In genomic region chr7:33091111-33091531, GRCh38 we compare ENCODE assay signal across 1 cellular context.
TF ChIP-seq lines count a peak whose summit lies in the region.

No MANE protein-coding gene starts in this region.

TF ChIP-seq in SK-N-SH treated with all-trans-retinoic acid at 6 μM for 48 hours, 23 proteins besides CTCF, POLR2A, EP300 and RAD21 (continued from another document):
- TF ChIP-seq PATZ1 (CRISPR knock-in tag; IDR thresholded peaks at IDR 0.05; ENCODE audit: borderline replicate concordance) (no peak), ZNF70 (CRISPR knock-in tag; IDR thresholded peaks at IDR 0.05) (no peak), SNAI2 (CRISPR knock-in tag; IDR thresholded peaks at IDR 0.05) (no peak), ZC3H10 (CRISPR knock-in tag; IDR thresholded peaks at IDR 0.05) (no peak), CREB5 (CRISPR knock-in tag; IDR thresholded peaks at IDR 0.05; ENCODE audit: low read depth) (no peak), BACH2 (CRISPR knock-in tag; IDR thresholded peaks at IDR 0.05; ENCODE audit: borderline replicate concordance) (no peak), PPARA (CRISPR knock-in tag; IDR thresholded peaks at IDR 0.05; ENCODE audit: borderline replicate concordance) (no peak), RARB (CRISPR knock-in tag; IDR thresholded peaks at IDR 0.05) (no peak), ZFP30 (CRISPR knock-in tag; IDR thresholded peaks at IDR 0.05) (no peak), CSDC2 (CRISPR knock-in tag; IDR thresholded peaks at IDR 0.05) (no peak), POU6F1 (CRISPR knock-in tag; IDR thresholded peaks at IDR 0.05; ENCODE audit: borderline replicate concordance, low read depth) (no peak), TOX (CRISPR knock-in tag; IDR thresholded peaks at IDR 0.05; ENCODE audit: borderline replicate concordance) (no peak)
TF ChIP-seq in SK-N-SH treated with all-trans-retinoic acid at 6 μM for 48 hours: peak in this region for 0.
